20 cellular contexts compared by ENCODE assay signal in genomic region chr10:62302760-62303159, GRCh38. TPM values are rescaled to one million over a fixed set of nuclear protein-coding genes. Genes with fewer than 3 reads are reported as not detected.
DNase-seq lines count a peak whose midpoint lies in the region; ATAC-seq and TF ChIP-seq lines count a peak whose summit lies in the region.
"Had no signal": no experiment of that assay in that cellular context is flagged by ENCODE, and none has a peak within 500 bp of the region (broad histone marks: within the 10 kb centered on the region; RNA-seq: fewer than 3 reads in every experiment).

No MANE protein-coding gene starts in this region.

- no peaks in the 10 kb centered on the region for H3F3A ChIP-seq in PC-3 (ENCODE audit: low read length, unreplicated experiment)

- ATAC-seq in PC-3: 0 out of 2 replicates have a peak, but pooled peaks have one; percentile 33
- no peak for ATAC-seq in GM18907 (IDR thresholded peaks at IDR 0.05; ENCODE audit: unreplicated experiment)

- H3K4me2 ChIP-seq in PC-3 (ENCODE audit: low read length) (no peak overlapping the region), mesendoderm (ENCODE audit: low read length) (no peak overlapping the region)
- H3K4me2 ChIP-seq: BLaER1 had no signal

- H2AFZ ChIP-seq in PC-3 (ENCODE audit: low read length): no peak overlapping the region

- no peak overlapping the region for H2BK120ac ChIP-seq in mesendoderm (ENCODE audit: low read depth, low read length)

- H3K9me3 ChIP-seq in PC-3 (ENCODE audit: low read length): no peaks in the 10 kb centered on the region
- H3K9me3 ChIP-seq: BLaER1, HAP-1 had no signal

- peaks cover 32% of the 10 kb centered on the region for H3K4me1 Mint-ChIP-seq in activated naive CD4-positive, alpha-beta T cell treated with anti-CD3 and anti-CD28 coated beads for 36 hours (ENCODE audit: low read depth)

- DNase-seq in activated naive CD4-positive, alpha-beta T cell treated with anti-CD3 and anti-CD28 coated beads for 36 hours: peak; percentile 17
- no peak for DNase-seq in activated naive CD4-positive, alpha-beta T cell treated with anti-CD3 and anti-CD28 coated beads, Interleukin-2, amount 50 U/mL, for 16 hours
- DNase-seq in PC-3 (peak; percentile 41), mesendoderm (peak; percentile 24), posterior vena cava (ENCODE audit: low spot score) (no peak), NCI-H2227 (lab: John Stamatoyannopoulos, UW; ENCODE audit: unreplicated experiment) (no peak)
- DNase-seq: Calu3, COR-L47, DMS53, DMS79 treated with DMSO at 0.1 percent for 48 hours, GF-D8, GOT3, HFFc6 had no signal

- H3K4me3 ChIP-seq in PC-3 (ENCODE audit: low read length): no peak overlapping the region
- H3K4me3 ChIP-seq in mesendoderm (ENCODE audit: low read length): no peak overlapping the region
- H3K4me3 ChIP-seq: BLaER1, HAP-1 had no signal

- H3K9me2 ChIP-seq in PC-3 (replicated peaks; ENCODE audit: low read length): peaks cover 11% of the 10 kb centered on the region; the same call in 1 of the 2 replicates

- no peak overlapping the region for H2BK5ac ChIP-seq in mesendoderm (ENCODE audit: low read length)

- no TSS peak for BruUV-seq in PC-3 (replicated peaks; lab: Mats Ljungman, UMichigan)

- H3K27ac ChIP-seq in PC-3 (ENCODE audit: low read length): no peak overlapping the region
- H3K27ac ChIP-seq in mesendoderm (ENCODE audit: low read depth, low read length): no peak overlapping the region
- H3K27ac ChIP-seq: 22Rv1, BLaER1, C4-2B had no signal

- H3K27me3 Mint-ChIP-seq in activated naive CD4-positive, alpha-beta T cell treated with anti-CD3 and anti-CD28 coated beads for 36 hours (ENCODE audit: low read depth): no peaks in the 10 kb centered on the region
- H3K27me3 Mint-ChIP-seq: CD4-positive, alpha-beta memory T cell had no signal

- WGBS in mesendoderm (ENCODE audit: extremely low coverage, insufficient coverage, low lambda C conversion rate): no CpG with 5 or more reads among the region's 4 CpGs

- intact Hi-C loops in activated naive CD4-positive, alpha-beta T cell treated with anti-CD3 and anti-CD28 coated beads for 36 hours (cut with micrococcal nuclease): no loop called here
- intact Hi-C loops in PC-3 (cut with micrococcal nuclease): loop anchor here (2.0 kb wide), 1 partner anchor 28 kb away; no protein-coding TSS in a partner anchor
- intact Hi-C loops in posterior vena cava (cut with DNase I): no loop called here

- no peak overlapping the region for H3K23ac ChIP-seq in mesendoderm (ENCODE audit: low read length)

- CTCF ChIA-PET in activated naive CD4-positive, alpha-beta T cell treated with anti-CD3 and anti-CD28 coated beads for 36 hours (lab: Charles Lee): interaction anchor here (0.8 to 1.4 kb wide), 2 partner anchors 21 to 39 kb away, joined by 3 read pairs; no protein-coding TSS in a partner anchor
- CTCF ChIA-PET in PC-3 (lab: Charles Lee): no interaction called here

- H3K9ac ChIP-seq in PC-3 (ENCODE audit: low read length) (no peak overlapping the region), mesendoderm (ENCODE audit: low read length) (no peak overlapping the region)
- H3K9ac ChIP-seq: BLaER1 had no signal

- POLR2A ChIA-PET in PC-3 (lab: Charles Lee; ENCODE audit: unreplicated experiment): interaction anchor here (0.7 kb wide), 1 partner anchor 34 kb away, joined by 3 read pairs; the partner anchor contains the start of gene RTKN2

- no peaks in the 10 kb centered on the region for H3K36me3 ChIP-seq in PC-3 (ENCODE audit: low read depth, low read length)
- no peaks in the 10 kb centered on the region for H3K36me3 ChIP-seq in mesendoderm (ENCODE audit: control insufficient read depth, insufficient read depth, low read length)
- H3K36me3 ChIP-seq: BLaER1, HAP-1 had no signal

- H3K79me2 ChIP-seq in PC-3 (ENCODE audit: low read length): no peaks in the 10 kb centered on the region
- no peaks in the 10 kb centered on the region for H3K79me2 ChIP-seq in mesendoderm (ENCODE audit: control insufficient read depth, insufficient read depth, low read length)

- peaks cover 9% of the 10 kb centered on the region for H3K9me3 Mint-ChIP-seq in activated naive CD4-positive, alpha-beta T cell treated with anti-CD3 and anti-CD28 coated beads for 36 hours
- H3K9me3 Mint-ChIP-seq: HFFc6 had no signal

- H3K79me1 ChIP-seq in mesendoderm (ENCODE audit: low read length): no peaks in the 10 kb centered on the region

- peaks cover 18% of the 10 kb centered on the region for H3K4me1 ChIP-seq in PC-3 (ENCODE audit: insufficient read depth, low read length)
- peaks cover 2% of the 10 kb centered on the region for H3K4me1 ChIP-seq in mesendoderm (ENCODE audit: control insufficient read depth, low read depth, low read length)
- H3K4me1 ChIP-seq: HAP-1 had no signal

- no peak overlapping the region for H3K56ac ChIP-seq in mesendoderm (ENCODE audit: low read length)

- H4K5ac ChIP-seq in mesendoderm (ENCODE audit: low read length): no peak overlapping the region

- no peak overlapping the region for H3K18ac ChIP-seq in mesendoderm (ENCODE audit: low read length)

- H2AK5ac ChIP-seq in mesendoderm (ENCODE audit: low read length): no peak overlapping the region

- H4K20me1 ChIP-seq in PC-3 (ENCODE audit: low read length): no peaks in the 10 kb centered on the region
- H4K20me1 ChIP-seq: BLaER1 had no signal

- no peak overlapping the region for H2BK15ac ChIP-seq in mesendoderm (replicated peaks; ENCODE audit: low read depth)

- H3K27ac Mint-ChIP-seq in activated naive CD4-positive, alpha-beta T cell treated with anti-CD3 and anti-CD28 coated beads for 36 hours: no peak overlapping the region
- H3K27ac Mint-ChIP-seq: B cell, HFFc6 had no signal

- TF ChIP-seq CTCF in PC-3 (conservative IDR thresholded peaks at IDR 0.05; ENCODE audit: low read depth, low read length): no peak

- H3K4ac ChIP-seq in mesendoderm (ENCODE audit: low read depth, low read length): no peak overlapping the region

- H3K36me3 Mint-ChIP-seq in activated naive CD4-positive, alpha-beta T cell treated with anti-CD3 and anti-CD28 coated beads for 36 hours (ENCODE audit: low read depth): no peaks in the 10 kb centered on the region
- H3K36me3 Mint-ChIP-seq: CD4-positive, alpha-beta memory T cell had no signal

- H3K27me3 ChIP-seq in PC-3 (ENCODE audit: low read length): no peaks in the 10 kb centered on the region
- H3K27me3 ChIP-seq in mesendoderm (ENCODE audit: insufficient read depth, low read length, poor library complexity): no peaks in the 10 kb centered on the region
- H3K27me3 ChIP-seq: BLaER1 had no signal

- H3K4me3 Mint-ChIP-seq in activated naive CD4-positive, alpha-beta T cell treated with anti-CD3 and anti-CD28 coated beads for 36 hours: no peak overlapping the region
- H3K4me3 Mint-ChIP-seq: B cell; CD4-positive, alpha-beta memory T cell; HFFc6 had no signal

- H4K8ac ChIP-seq in mesendoderm (ENCODE audit: low read depth, low read length): no peak overlapping the region

RNA-seq across cellular contexts. Expression of gene RTKN2, which starts 34.1 kb away (rescaled TPM):
- total RNA-seq in activated naive CD4-positive, alpha-beta T cell treated with anti-CD3 and anti-CD28 coated beads for 36 hours: 1 to 10 TPM; 4.7 to 5.4 TPM
- total RNA-seq in PC-3 (2014; rRNA removed): 24.8 and 26.6 TPM in 2 replicates
- polyA plus RNA-seq in mesendoderm (2013, experiment 1 of 2): 12.6 TPM
- 13.7 TPM for polyA plus RNA-seq in mesendoderm (2013, experiment 2 of 2)
- total RNA-seq in posterior vena cava: under 1 TPM; 0.14 to 0.19 TPM

Comparison
In these comparisons a context has a peak if more than half of its experiments do, and no peak if none do; other contexts are left out.
1. DNase-seq: peak in activated naive CD4-positive, alpha-beta T cell treated with anti-CD3 and anti-CD28 coated beads for 36 hours (single experiment), PC-3 (single experiment) and mesendoderm (single experiment); none in activated naive CD4-positive, alpha-beta T cell treated with anti-CD3 and anti-CD28 coated beads, Interleukin-2, amount 50 U/mL, for 16 hours (single experiment), posterior vena cava (single experiment) and NCI-H2227 (single experiment).
2. RNA of gene RTKN2, which starts 34.1 kb away (total RNA-seq): 24.8 to 26.6 TPM in PC-3 and 4.7 to 5.4 TPM in activated naive CD4-positive, alpha-beta T cell treated with anti-CD3 and anti-CD28 coated beads for 36 hours; 0.14 to 0.19 TPM in posterior vena cava; every median in the first group is over 4 times any median in the second.